In the genomic region with DNA sequence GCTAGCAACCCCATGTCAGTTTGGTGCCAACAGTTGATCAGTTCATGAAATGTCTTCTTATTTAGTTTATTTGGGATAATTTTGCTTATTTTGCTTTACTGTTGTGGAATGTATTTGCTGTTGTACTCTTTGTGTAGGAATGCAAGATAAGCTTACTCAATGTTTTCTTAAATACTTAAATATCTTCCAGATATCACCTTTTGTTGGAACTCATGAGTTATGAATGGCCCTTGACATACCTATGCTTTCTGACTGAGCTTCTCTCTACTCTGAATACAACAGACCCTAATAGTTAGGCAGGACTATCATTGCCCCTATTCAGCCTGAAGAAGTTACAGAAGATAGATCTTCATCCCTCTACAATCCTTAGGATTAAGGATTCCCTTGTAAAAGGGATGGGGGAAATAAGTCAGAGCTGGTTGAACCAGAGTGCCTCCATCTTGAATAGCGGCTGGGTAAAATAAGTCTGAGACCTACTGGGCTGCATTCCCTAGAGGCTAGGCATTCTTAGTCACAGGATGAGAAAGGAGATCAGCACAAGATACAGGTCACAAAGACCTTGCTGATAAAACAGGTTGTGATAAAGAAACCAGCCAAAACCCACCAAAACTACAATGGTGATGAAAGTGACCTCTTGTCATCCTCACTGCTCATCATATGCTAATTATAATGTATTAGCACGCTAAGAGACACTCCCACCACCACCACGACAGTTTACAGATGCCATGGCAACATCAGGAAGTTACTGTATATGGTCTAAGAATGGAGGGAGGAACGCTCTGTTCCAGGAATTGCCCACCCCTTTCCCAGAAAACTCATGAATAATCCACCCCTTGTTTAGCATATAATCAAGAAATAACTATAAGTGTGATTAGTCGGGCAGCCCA, we compare ENCODE assay signal across 27 cellular contexts.
"Had no signal": no experiment of that assay in that cellular context is flagged by ENCODE, and none has a peak within 500 bp of the region (broad histone marks: within the 10 kb centered on the region; RNA-seq: fewer than 3 reads in every experiment).

No MANE protein-coding gene starts in this region.

- H3K4me1 ChIP-seq: esophagus muscularis mucosa, sigmoid colon had no signal

- H3K27ac Mint-ChIP-seq: activated naive CD4-positive, alpha-beta T cell treated with anti-CD3 and anti-CD28 coated beads, Interleukin-2, amount 50 U/mL, for 72 hours; activated T-cell treated with anti-CD3 and anti-CD28 coated beads, Interleukin-2, amount 50 U/mL, for 24 hours; activated T-helper 17 cell treated with anti-CD3 and anti-CD28 coated beads, Interleukin-2, amount 50 U/mL, for 72 hours; memory B cell; stimulated activated memory B cell treated with anti-CD40 and anti-IgM and Interleukin-4, amounts not matched to agents 10 μg/mL and 1 μg/mL and 100 μg/mL, for 72 hours; type B pancreatic cell had no signal

- H3K4me3 ChIP-seq: esophagus muscularis mucosa, sigmoid colon, smooth muscle cell had no signal

- H3K9me3 ChIP-seq: esophagus muscularis mucosa, sigmoid colon had no signal

- H3K27me3 ChIP-seq: brain microvascular endothelial cell, esophagus muscularis mucosa, sigmoid colon had no signal

- ATAC-seq: activated naive CD4-positive, alpha-beta T cell treated with anti-CD3 and anti-CD28 coated beads, Interleukin-2, amount 50 U/mL, for 72 hours; activated T-helper 17 cell treated with anti-CD3 and anti-CD28 coated beads, Interleukin-2, amount 50 U/mL, for 72 hours; left ventricle myocardium superior; stimulated activated memory B cell treated with anti-CD40 and anti-IgM and Interleukin-4, amounts not matched to agents 10 μg/mL and 1 μg/mL and 100 μg/mL, for 72 hours had no signal

- DNase-seq: activated CD4-positive, alpha-beta T cell treated with anti-CD3 and anti-CD28 coated beads for 1 hour; activated CD8-positive, alpha-beta memory T cell treated with anti-CD3 and anti-CD28 coated beads for 24 hours; activated CD8-positive, alpha-beta memory T cell treated with anti-CD3 and anti-CD28 coated beads, Interleukin-2, amount 50 U/mL, for 4 hours; activated T-cell treated with anti-CD3 and anti-CD28 coated beads, Interleukin-2, amount 50 U/mL, for 24 hours; aorta; brain microvascular endothelial cell; central memory CD4-positive, alpha-beta T cell; effector memory CD4-positive, alpha-beta T cell; glutamatergic neuron; hypothalamus; left ventricle myocardium superior; occipital lobe; posterior cingulate gyrus; retina; sigmoid colon; stimulated activated CD4-positive, alpha-beta T cell treated with anti-CD3 and anti-CD28 coated beads, Interleukin-15, amount 100 ng/mL, for 24 hours; WERI-Rb-1 had no signal

- H3K36me3 ChIP-seq: brain microvascular endothelial cell, esophagus muscularis mucosa, sigmoid colon, WERI-Rb-1 had no signal

- H3K27me3 Mint-ChIP-seq: activated T-cell treated with anti-CD3 and anti-CD28 coated beads, Interleukin-2, amount 50 U/mL, for 24 hours; activated T-helper 17 cell treated with anti-CD3 and anti-CD28 coated beads, Interleukin-2, amount 50 U/mL, for 72 hours; memory B cell; stimulated activated memory B cell treated with anti-CD40 and anti-IgM and Interleukin-4, amounts not matched to agents 10 μg/mL and 1 μg/mL and 100 μg/mL, for 72 hours; type B pancreatic cell had no signal

- H3K9me3 Mint-ChIP-seq: activated naive CD4-positive, alpha-beta T cell treated with anti-CD3 and anti-CD28 coated beads, Interleukin-2, amount 50 U/mL, for 72 hours; activated T-cell treated with anti-CD3 and anti-CD28 coated beads, Interleukin-2, amount 50 U/mL, for 24 hours; activated T-helper 17 cell treated with anti-CD3 and anti-CD28 coated beads, Interleukin-2, amount 50 U/mL, for 72 hours; memory B cell; stimulated activated memory B cell treated with anti-CD40 and anti-IgM and Interleukin-4, amounts not matched to agents 10 μg/mL and 1 μg/mL and 100 μg/mL, for 72 hours; type B pancreatic cell had no signal

- H3K27ac ChIP-seq: brain microvascular endothelial cell, esophagus muscularis mucosa, sigmoid colon, WERI-Rb-1 had no signal

- H3K4me3 Mint-ChIP-seq: activated T-cell treated with anti-CD3 and anti-CD28 coated beads, Interleukin-2, amount 50 U/mL, for 24 hours; activated T-helper 17 cell treated with anti-CD3 and anti-CD28 coated beads, Interleukin-2, amount 50 U/mL, for 72 hours; memory B cell; stimulated activated memory B cell treated with anti-CD40 and anti-IgM and Interleukin-4, amounts not matched to agents 10 μg/mL and 1 μg/mL and 100 μg/mL, for 72 hours; type B pancreatic cell had no signal

- H3K4me2 ChIP-seq: smooth muscle cell had no signal

- H3K36me3 Mint-ChIP-seq: activated naive CD4-positive, alpha-beta T cell treated with anti-CD3 and anti-CD28 coated beads, Interleukin-2, amount 50 U/mL, for 72 hours; memory B cell; stimulated activated memory B cell treated with anti-CD40 and anti-IgM and Interleukin-4, amounts not matched to agents 10 μg/mL and 1 μg/mL and 100 μg/mL, for 72 hours; type B pancreatic cell had no signal

- FAIRE-seq: colon, frontal cortex, TTC549 had no signal

- H3K4me1 Mint-ChIP-seq: activated T-helper 17 cell treated with anti-CD3 and anti-CD28 coated beads, Interleukin-2, amount 50 U/mL, for 72 hours; stimulated activated memory B cell treated with anti-CD40 and anti-IgM and Interleukin-4, amounts not matched to agents 10 μg/mL and 1 μg/mL and 100 μg/mL, for 72 hours had no signal
